In the genomic region with DNA sequence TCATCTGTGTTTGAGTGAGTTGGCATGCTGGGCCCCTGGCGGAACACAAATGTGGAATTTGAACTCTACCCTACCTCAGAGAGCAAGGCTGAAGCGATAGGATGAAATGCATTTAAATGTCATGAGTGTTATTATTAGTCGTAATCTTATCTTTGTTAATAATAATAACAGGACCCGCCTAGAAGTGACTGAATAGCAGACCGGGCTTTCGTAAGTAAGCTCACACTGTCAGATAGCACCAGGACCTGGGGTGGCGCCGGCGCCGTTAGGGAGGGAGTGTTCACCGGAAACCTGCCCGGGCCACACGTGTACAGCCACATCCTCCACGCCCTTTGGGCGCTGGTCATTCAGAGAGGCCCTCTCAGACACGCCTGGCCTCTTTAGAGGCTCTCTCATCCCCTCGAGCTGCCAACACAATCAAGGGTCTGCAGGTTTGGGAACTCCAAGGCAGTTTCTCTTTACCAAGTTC, we compare ENCODE assay signal across 8 cellular contexts.
DNase-seq lines count a peak whose midpoint lies in the region; ATAC-seq and TF ChIP-seq lines count a peak whose summit lies in the region.

No MANE protein-coding gene starts in this region.

- CTCF ChIA-PET in activated naive CD4-positive, alpha-beta T cell treated with anti-CD3 and anti-CD28 coated beads, Interleukin-2, amount 10 ng/mL, durations not matched to agents 7 days and 5 days (lab: Charles Lee): interaction anchor here (1.0 to 3.7 kb wide), 8 partner anchors 12 to 219 kb away, joined by 3 to 20 read pairs (median 6); a partner anchor contains a TSS

- H3K4me1 Mint-ChIP-seq in activated naive CD4-positive, alpha-beta T cell treated with anti-CD3 and anti-CD28 coated beads, Interleukin-2, amount 10 ng/mL, durations not matched to agents 7 days and 5 days: peaks cover 63% of the 10 kb centered on the region

- peak; percentile 51 for ATAC-seq in GM21723 (IDR thresholded peaks at IDR 0.05; ENCODE audit: unreplicated experiment)

- H3K4me3 Mint-ChIP-seq in activated naive CD4-positive, alpha-beta T cell treated with anti-CD3 and anti-CD28 coated beads, Interleukin-2, amount 10 ng/mL, durations not matched to agents 7 days and 5 days: peak overlapping the region; percentile 21

- H3K27me3 ChIP-seq in dorsolateral prefrontal cortex: no peaks in the 10 kb centered on the region

- TF ChIP-seq CTCF in dorsolateral prefrontal cortex (IDR thresholded peaks at IDR 0.05 in 54 of 56, conservative IDR thresholded peaks at IDR 0.05 in 2 of 56; ENCODE audit: low read depth in 1 of 56, partially characterized antibody in 56 of 56): no peak

- no peaks in the 10 kb centered on the region for H3K9me3 Mint-ChIP-seq in activated naive CD4-positive, alpha-beta T cell treated with anti-CD3 and anti-CD28 coated beads, Interleukin-2, amount 10 ng/mL, durations not matched to agents 7 days and 5 days

- intact Hi-C loops in dorsolateral prefrontal cortex (cut with DNase I): no loop called here

- peak; percentile 94 for DNase-seq in DMS53 (lab: John Stamatoyannopoulos, UW)
- peak; percentile 22 for DNase-seq in OCI-M1 (lab: John Stamatoyannopoulos, UW)
- peak; percentile 61 for DNase-seq in activated naive CD4-positive, alpha-beta T cell treated with anti-CD3 and anti-CD28 coated beads, Interleukin-2, amount 10 ng/mL, durations not matched to agents 7 days and 5 days
- DNase-seq in iris pigment epithelial cell (ENCODE audit: low read depth): peak; percentile 60
- peak; percentile 69 for DNase-seq in stimulated activated CD8-positive, alpha-beta memory T cell treated with anti-CD3 and anti-CD28 coated beads, Interleukin-4, amount 100 ng/mL, for 48 hours
- DNase-seq in dorsolateral prefrontal cortex: no peak
- no peak for DNase-seq in NCI-H146 (lab: John Stamatoyannopoulos, UW)

- H3K27ac Mint-ChIP-seq in activated naive CD4-positive, alpha-beta T cell treated with anti-CD3 and anti-CD28 coated beads, Interleukin-2, amount 10 ng/mL, durations not matched to agents 7 days and 5 days: peak overlapping the region; percentile 93

- peak overlapping the region in 8 of 59 donors; percentile 3 to 64 (median 28) for H3K27ac ChIP-seq in dorsolateral prefrontal cortex

- H3K36me3 Mint-ChIP-seq in activated naive CD4-positive, alpha-beta T cell treated with anti-CD3 and anti-CD28 coated beads, Interleukin-2, amount 10 ng/mL, durations not matched to agents 7 days and 5 days: peaks cover 12% of the 10 kb centered on the region

- H3K4me3 ChIP-seq in dorsolateral prefrontal cortex: no peak overlapping the region

- H3K27me3 Mint-ChIP-seq in activated naive CD4-positive, alpha-beta T cell treated with anti-CD3 and anti-CD28 coated beads, Interleukin-2, amount 10 ng/mL, durations not matched to agents 7 days and 5 days: no peaks in the 10 kb centered on the region

Comparison
In these comparisons a context has a peak if more than half of its experiments do, and no peak if none do; other contexts are left out.
1. DNase-seq: peak in DMS53 (single experiment), OCI-M1 (single experiment), activated naive CD4-positive, alpha-beta T cell treated with anti-CD3 and anti-CD28 coated beads, Interleukin-2, amount 10 ng/mL, durations not matched to agents 7 days and 5 days (single experiment), iris pigment epithelial cell (single experiment) and stimulated activated CD8-positive, alpha-beta memory T cell treated with anti-CD3 and anti-CD28 coated beads, Interleukin-4, amount 100 ng/mL, for 48 hours (single experiment); none in dorsolateral prefrontal cortex (0 of 10) and NCI-H146 (single experiment).